ENCODE assay signal across 26 cellular contexts in genomic region chr10:125203186-125203800, GRCh38.
"Had no signal": no experiment of that assay in that cellular context is flagged by ENCODE, and none has a peak within 500 bp of the region (broad histone marks: within the 10 kb centered on the region; RNA-seq: fewer than 3 reads in every experiment).

No MANE protein-coding gene starts in this region.

- H3K4me3 ChIP-seq: dorsolateral prefrontal cortex, gastrocnemius medialis, heart left ventricle, hepatocyte, left lung, ovary, sigmoid colon, testis, tibial artery, uterus had no signal

- ATAC-seq: esophagus mucosa; gastrocnemius medialis; heart left ventricle; left cardiac atrium; left lung; naive thymus-derived CD8-positive, alpha-beta T cell; stimulated activated memory B cell treated with anti-CD40 and anti-IgM and Interleukin-4, amounts not matched to agents 10 μg/mL and 1 μg/mL and 100 μg/mL, for 72 hours; stimulated activated naive CD8-positive, alpha-beta T cell treated with anti-CD3 and anti-CD28 coated beads, Interleukin-15, Interleukin-2, amounts not matched to agents 100 U/mL and 50 U/mL, for 24 hours had no signal

- DNase-seq: dorsolateral prefrontal cortex; effector CD4-positive, alpha-beta T cell; foreskin fibroblast; gastrocnemius medialis; heart left ventricle; kidney; left cardiac atrium; left lung; mesendoderm; naive thymus-derived CD8-positive, alpha-beta T cell; nephron progenitor cell; nucleus accumbens; ovary; posterior cingulate gyrus; sigmoid colon; stimulated activated CD4-positive, alpha-beta T cell treated with anti-CD3 and anti-CD28 coated beads, Interleukin-4, amount 100 ng/mL, for 4 hours; stimulated activated naive CD8-positive, alpha-beta T cell treated with anti-CD3 and anti-CD28 coated beads, Interleukin-15, Interleukin-2, amounts not matched to agents 100 U/mL and 50 U/mL, for 24 hours; substantia nigra; testis; tibial artery; uterus had no signal

- FAIRE-seq: colon, kidney had no signal

- H3K27me3 ChIP-seq: dorsolateral prefrontal cortex, gastrocnemius medialis, hepatocyte, left lung, ovary, sigmoid colon, testis, tibial artery, uterus had no signal

- H3K4me1 ChIP-seq: gastrocnemius medialis, heart left ventricle, left lung, sigmoid colon, testis, tibial artery, uterus had no signal

- H3K27ac ChIP-seq: dorsolateral prefrontal cortex, epithelial cell of prostate, gastrocnemius medialis, heart left ventricle, hepatocyte, left lung, ovary, sigmoid colon, testis, tibial artery, uterus had no signal

- H3K9me3 ChIP-seq: gastrocnemius medialis, heart left ventricle, left lung, ovary, sigmoid colon, testis, tibial artery, uterus had no signal
